20 cellular contexts compared by ENCODE assay signal in the genomic region with DNA sequence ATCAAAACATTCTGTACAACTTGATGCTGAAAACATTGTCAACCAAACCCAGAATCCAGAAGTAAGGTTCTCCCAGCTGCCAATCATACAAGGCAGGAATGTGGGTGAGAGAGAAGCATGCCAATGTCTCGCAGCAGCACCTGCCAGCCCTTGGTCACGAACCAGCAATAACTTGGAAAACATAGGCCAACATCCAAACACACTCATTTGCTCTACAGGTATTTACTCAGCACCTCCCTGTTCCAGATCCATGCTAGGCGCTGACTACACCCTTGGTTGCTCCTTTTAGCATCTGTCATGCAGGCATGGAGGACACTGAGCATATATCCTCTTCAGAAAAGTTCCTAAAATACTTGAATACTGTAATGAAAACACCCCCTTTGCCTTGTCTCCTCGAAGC.
"Had no signal": no experiment of that assay in that cellular context is flagged by ENCODE, and none has a peak within 500 bp of the region (broad histone marks: within the 10 kb centered on the region; RNA-seq: fewer than 3 reads in every experiment).

No MANE protein-coding gene starts in this region.

- H3K4me3 ChIP-seq: coronary artery, right atrium auricular region, sigmoid colon, skin epidermis, thoracic aorta, uterus had no signal

- H3K36me3 ChIP-seq: right atrium auricular region, thoracic aorta, uterus had no signal

- H3K4me1 ChIP-seq: foreskin keratinocyte, right atrium auricular region, uterus had no signal

- H3K9me3 Mint-ChIP-seq: endodermal cell; nephron; stimulated activated naive CD8-positive, alpha-beta T cell treated with anti-CD3 and anti-CD28 coated beads, Interleukin-15, amount 100 ng/mL, for 72 hours; type B pancreatic cell had no signal

- H3K27ac Mint-ChIP-seq: endodermal cell; immature natural killer cell; naive B cell; nephron; stimulated activated naive B cell treated with anti-CD40 and anti-IgM and Interleukin-4, amounts not matched to agents 10 μg/mL and 1 μg/mL and 100 μg/mL, for 72 hours; stimulated activated naive CD8-positive, alpha-beta T cell treated with anti-CD3 and anti-CD28 coated beads, Interleukin-15, amount 100 ng/mL, for 72 hours; type B pancreatic cell had no signal

- H3K9me3 ChIP-seq: right atrium auricular region, sigmoid colon, thoracic aorta, uterus had no signal

- H3K4me3 Mint-ChIP-seq: endodermal cell; immature natural killer cell; naive B cell; nephron; stimulated activated naive B cell treated with anti-CD40 and anti-IgM and Interleukin-4, amounts not matched to agents 10 μg/mL and 1 μg/mL and 100 μg/mL, for 72 hours; stimulated activated naive CD8-positive, alpha-beta T cell treated with anti-CD3 and anti-CD28 coated beads, Interleukin-15, amount 100 ng/mL, for 72 hours; type B pancreatic cell had no signal

- ATAC-seq: foreskin keratinocyte; left ventricle myocardium superior; stimulated activated naive B cell treated with anti-CD40 and anti-IgM and Interleukin-4, amounts not matched to agents 10 μg/mL and 1 μg/mL and 100 μg/mL, for 72 hours; stimulated activated naive CD8-positive, alpha-beta T cell treated with anti-CD3 and anti-CD28 coated beads, Interleukin-15, amount 100 ng/mL, for 72 hours had no signal

- H3K4me1 Mint-ChIP-seq: endodermal cell; immature natural killer cell; naive B cell; stimulated activated naive B cell treated with anti-CD40 and anti-IgM and Interleukin-4, amounts not matched to agents 10 μg/mL and 1 μg/mL and 100 μg/mL, for 72 hours; stimulated activated naive CD8-positive, alpha-beta T cell treated with anti-CD3 and anti-CD28 coated beads, Interleukin-15, amount 100 ng/mL, for 72 hours had no signal

- H3K27me3 ChIP-seq: foreskin keratinocyte, right atrium auricular region, sigmoid colon, uterus had no signal

- H3K36me3 Mint-ChIP-seq: immature natural killer cell; naive B cell; stimulated activated naive B cell treated with anti-CD40 and anti-IgM and Interleukin-4, amounts not matched to agents 10 μg/mL and 1 μg/mL and 100 μg/mL, for 72 hours had no signal

- DNase-seq: effector CD4-positive, alpha-beta T cell; endodermal cell; erythroblast; foreskin keratinocyte; immature natural killer cell; left ventricle myocardium superior; mesendoderm; naive B cell; sigmoid colon; stimulated activated CD4-positive, alpha-beta T cell treated with anti-CD3 and anti-CD28 coated beads, Interleukin-2, amount 100 ng/mL, for 24 hours; stimulated activated CD4-positive, alpha-beta T cell treated with anti-CD3 and anti-CD28 coated beads, Interleukin-4, amount 100 ng/mL, for 4 hours; stimulated activated naive B cell treated with anti-CD40 and anti-IgM and Interleukin-4, amounts not matched to agents 10 μg/mL and 1 μg/mL and 100 μg/mL, for 72 hours; stimulated activated naive CD8-positive, alpha-beta T cell treated with anti-CD3 and anti-CD28 coated beads, Interleukin-15, amount 100 ng/mL, for 72 hours; uterus had no signal

- H3K27me3 Mint-ChIP-seq: type B pancreatic cell had no signal

- H3K27ac ChIP-seq: coronary artery, foreskin keratinocyte, right atrium auricular region, sigmoid colon, skin epidermis, thoracic aorta, uterus had no signal
